23 cellular contexts compared by ENCODE assay signal in genomic region chrX:120366794-120367193, GRCh38. TPM values are rescaled to one million over a fixed set of nuclear protein-coding genes. Genes with fewer than 3 reads are reported as not detected.
"Had no signal": no experiment of that assay in that cellular context is flagged by ENCODE, and none has a peak within 500 bp of the region (broad histone marks: within the 10 kb centered on the region; RNA-seq: fewer than 3 reads in every experiment).

No MANE protein-coding gene starts in this region.

- H3K4me1 ChIP-seq: parathyroid adenoma, prostate gland, tibial artery, upper lobe of left lung, uterus had no signal

- ATAC-seq: stimulated activated effector memory CD8-positive, alpha-beta T cell treated with anti-CD3 and anti-CD28 coated beads, Interleukin-12 subunit alpha, Interleukin-12 subunit beta, amount 100 ng/mL, for 72 hours had no signal

- H3K9ac ChIP-seq: parathyroid adenoma had no signal

- FAIRE-seq: endometrium, frontal cortex, kidney had no signal

- H3K27ac ChIP-seq: parathyroid adenoma, prostate gland, tibial artery, upper lobe of left lung, uterus had no signal

- H2AFZ ChIP-seq: parathyroid adenoma had no signal

- H3K9me3 ChIP-seq: prostate gland, tibial artery, upper lobe of left lung, uterus had no signal

- H3K36me3 ChIP-seq: prostate gland, tibial artery, upper lobe of left lung, uterus had no signal

- H3K27me3 ChIP-seq: tibial artery, upper lobe of left lung, uterus had no signal

- H3K4me3 ChIP-seq: lung, prostate gland, tibial artery, upper lobe of left lung, uterus had no signal

- DNase-seq: effector memory CD4-positive, alpha-beta T cell; glutamatergic neuron; kidney; mesenchymal stem cell; midbrain; naive B cell; nephron progenitor cell; retina; stimulated activated CD4-positive, alpha-beta T cell treated with anti-CD3 and anti-CD28 coated beads, Interleukin-4, amount 100 ng/mL, for 1 hour; stimulated activated CD8-positive, alpha-beta memory T cell treated with anti-CD3 and anti-CD28 coated beads, Interleukin-4, amount 100 ng/mL, for 48 hours; tibial artery; upper lobe of left lung; uterus had no signal

- H3K79me2 ChIP-seq: parathyroid adenoma had no signal

RNA-seq across cellular contexts. Expression of gene ATP1B4, which starts 4.9 kb away (rescaled TPM):
- total RNA-seq: esophagus mucosa, fibroblast of lung, frontal cortex, kidney, lung, omental fat pad, temporal lobe, upper lobe of left lung, uterus had no signal
